In genomic region chr20:32087117-32087516, GRCh38 we compare ENCODE assay signal across 1 cellular context.
TF ChIP-seq lines count a peak whose summit lies in the region.

No MANE protein-coding gene starts in this region.

TF ChIP-seq in H1, 55 proteins besides CTCF, POLR2A, EP300 and RAD21:
- TF ChIP-seq CHD1 (IDR thresholded peaks at IDR 0.05; ENCODE audit: low read depth, low read length) (no peak), SIN3A (conservative IDR thresholded peaks at IDR 0.05 in 1 of 2, IDR thresholded peaks at IDR 0.05 in 1 of 2; ENCODE audit: low read depth in 1 of 2, low read length in 2 of 2) (no peak), HDAC6 (IDR thresholded peaks at IDR 0.05; ENCODE audit: low read depth, low read length) (no peak), NANOG (IDR thresholded peaks at IDR 0.05; ENCODE audit: insufficient read depth, low read depth, low read length, poor library complexity, severe bottlenecking) (no peak), MAX (IDR thresholded peaks at IDR 0.05) (no peak), GTF2F1 (IDR thresholded peaks at IDR 0.05; ENCODE audit: borderline replicate concordance, low read depth, low read length) (no peak), RBBP5 (IDR thresholded peaks at IDR 0.05; ENCODE audit: borderline replicate concordance, low read depth, low read length) (no peak), SP2 (IDR thresholded peaks at IDR 0.05; ENCODE audit: low read length) (no peak), EGR1 (IDR thresholded peaks at IDR 0.05; ENCODE audit: borderline replicate concordance, low read depth, low read length) (no peak), SAP30 (IDR thresholded peaks at IDR 0.05; ENCODE audit: insufficient read depth, insufficient replicate concordance, low read length) (no peak), CBX8 (IDR thresholded peaks at IDR 0.05; ENCODE audit: borderline replicate concordance, low read depth, low read length) (no peak), YY1 (IDR thresholded peaks at IDR 0.05; ENCODE audit: low read depth, low read length) (no peak), BCL11A (IDR thresholded peaks at IDR 0.05; ENCODE audit: low read depth in 2 of 2, low read length in 2 of 2) (no peak), MAFK (IDR thresholded peaks at IDR 0.05; ENCODE audit: low read depth, low read length) (no peak), POLR2AphosphoS5 (IDR thresholded peaks at IDR 0.05; ENCODE audit: low read depth, low read length) (no peak)
- TF ChIP-seq, protein P1, sequence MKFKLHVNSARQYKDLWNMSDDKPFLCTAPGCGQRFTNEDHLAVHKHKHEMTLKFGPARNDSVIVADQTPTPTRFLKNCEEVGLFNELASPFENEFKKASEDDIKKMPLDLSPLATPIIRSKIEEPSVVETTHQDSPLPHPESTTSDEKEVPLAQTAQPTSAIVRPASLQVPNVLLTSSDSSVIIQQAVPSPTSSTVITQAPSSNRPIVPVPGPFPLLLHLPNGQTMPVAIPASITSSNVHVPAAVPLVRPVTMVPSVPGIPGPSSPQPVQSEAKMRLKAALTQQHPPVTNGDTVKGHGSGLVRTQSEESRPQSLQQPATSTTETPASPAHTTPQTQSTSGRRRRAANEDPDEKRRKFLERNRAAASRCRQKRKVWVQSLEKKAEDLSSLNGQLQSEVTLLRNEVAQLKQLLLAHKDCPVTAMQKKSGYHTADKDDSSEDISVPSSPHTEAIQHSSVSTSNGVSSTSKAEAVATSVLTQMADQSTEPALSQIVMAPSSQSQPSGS (IDR thresholded peaks at IDR 0.05; ENCODE audit: low read length), result no peak
